Comparison of ENCODE assay signal across 35 cellular contexts in genomic region chr19:44641460-44641859, GRCh38. TPM values are rescaled to one million over a fixed set of nuclear protein-coding genes. Genes with fewer than 3 reads are reported as not detected.
"Had no signal": no experiment of that assay in that cellular context is flagged by ENCODE, and none has a peak within 500 bp of the region (broad histone marks: within the 10 kb centered on the region; RNA-seq: fewer than 3 reads in every experiment).

No MANE protein-coding gene starts in this region.

- H3K4me1 Mint-ChIP-seq: activated CD4-positive, alpha-beta T cell treated with anti-CD3 and anti-CD28 coated beads, Interleukin-2, amount 10 ng/mL, durations not matched to agents 24 days and 14 days; activated naive CD8-positive, alpha-beta T cell treated with anti-CD3 and anti-CD28 coated beads, Interleukin-2, amount 10 ng/mL, durations not matched to agents 7 days and 5 days; stimulated activated effector memory CD8-positive, alpha-beta T cell treated with anti-CD3 and anti-CD28 coated beads, Interleukin-12 subunit alpha, Interleukin-12 subunit beta, amount 100 ng/mL, for 72 hours had no signal

- H3K36me3 Mint-ChIP-seq: activated naive CD4-positive, alpha-beta T cell treated with anti-CD3 and anti-CD28 coated beads, Interleukin-2, amount 10 ng/mL, durations not matched to agents 7 days and 5 days; activated naive CD8-positive, alpha-beta T cell treated with anti-CD3 and anti-CD28 coated beads, Interleukin-2, amount 10 ng/mL, durations not matched to agents 7 days and 5 days; mesothelial cell of epicardium; naive B cell; stimulated activated effector memory CD8-positive, alpha-beta T cell treated with anti-CD3 and anti-CD28 coated beads, Interleukin-12 subunit alpha, Interleukin-12 subunit beta, amount 100 ng/mL, for 72 hours had no signal

- H3K27me3 ChIP-seq: ascending aorta, neutrophil, sigmoid colon, upper lobe of left lung, vagina had no signal

- H3K27ac Mint-ChIP-seq: activated CD4-positive, alpha-beta memory T cell treated with anti-CD3 and anti-CD28 coated beads, Interleukin-2, amount 10 ng/mL, durations not matched to agents 7 days and 5 days; activated CD4-positive, alpha-beta T cell treated with anti-CD3 and anti-CD28 coated beads, Interleukin-2, amount 10 ng/mL, durations not matched to agents 24 days and 14 days; activated naive CD4-positive, alpha-beta T cell treated with anti-CD3 and anti-CD28 coated beads, Interleukin-2, amount 10 ng/mL, durations not matched to agents 7 days and 5 days; activated naive CD8-positive, alpha-beta T cell treated with anti-CD3 and anti-CD28 coated beads, Interleukin-2, amount 10 ng/mL, durations not matched to agents 7 days and 5 days; activated T-cell treated with anti-CD3 and anti-CD28 coated beads, Interleukin-2, amount 50 U/mL, for 24 hours; effector memory CD8-positive, alpha-beta T cell; mesothelial cell of epicardium; naive B cell; stimulated activated effector memory CD8-positive, alpha-beta T cell treated with anti-CD3 and anti-CD28 coated beads, Interleukin-12 subunit alpha, Interleukin-12 subunit beta, amount 100 ng/mL, for 72 hours; stimulated activated naive CD8-positive, alpha-beta T cell treated with anti-CD3 and anti-CD28 coated beads, Interleukin-15, Interleukin-2, amounts not matched to agents 100 ng/mL and 50 ng/mL, for 24 hours; T-helper 1 cell treated with Interleukin-12 subunit alpha and Interleukin-12 subunit beta and Interleukin-4 antibody, amounts not matched to agents 30 μg/mL and 1 μg/mL, for 36 hours had no signal

- H3K9me3 ChIP-seq: ascending aorta, gastroesophageal sphincter, neutrophil, prostate gland, sigmoid colon, thoracic aorta, upper lobe of left lung, vagina had no signal

- H3K4me1 ChIP-seq: prostate gland had no signal

- DNase-seq: activated CD4-positive, alpha-beta memory T cell treated with anti-CD3 and anti-CD28 coated beads, Interleukin-2, amount 10 ng/mL, durations not matched to agents 7 days and 5 days; activated CD4-positive, alpha-beta T cell treated with anti-CD3 and anti-CD28 coated beads, Interleukin-2, amount 10 ng/mL, durations not matched to agents 24 days and 14 days; activated CD4-positive, CD25-positive, alpha-beta regulatory T cell treated with anti-CD3 and anti-CD28 coated beads, Interleukin-2, amount 50 U/mL, for 72 hours; activated CD8-positive, alpha-beta memory T cell treated with anti-CD3 and anti-CD28 coated beads, Interleukin-2, amount 50 U/mL, for 48 hours; activated gamma-delta T cell; activated naive CD4-positive, alpha-beta T cell treated with anti-CD3 and anti-CD28 coated beads, Interleukin-2, amount 10 ng/mL, durations not matched to agents 7 days and 5 days; activated naive CD8-positive, alpha-beta T cell treated with anti-CD3 and anti-CD28 coated beads, Interleukin-2, amount 10 ng/mL, durations not matched to agents 7 days and 5 days; activated T-cell treated with anti-CD3 and anti-CD28 coated beads, Interleukin-2, amount 50 U/mL, for 24 hours; caudate nucleus; cortex of kidney; effector memory CD8-positive, alpha-beta T cell; erythroblast; hippocampal formation; left cardiac atrium; left ventricle myocardium superior; mammary epithelial cell; naive B cell; sigmoid colon; small intestine; stimulated activated CD4-positive, alpha-beta T cell treated with anti-CD3 and anti-CD28 coated beads, Interleukin-4, amount 100 ng/mL, for 24 hours; T-helper 9 cell; upper lobe of left lung had no signal

- ATAC-seq: effector memory CD8-positive, alpha-beta T cell; gastroesophageal sphincter; left cardiac atrium; left ventricle myocardium superior; stimulated activated effector memory CD8-positive, alpha-beta T cell treated with anti-CD3 and anti-CD28 coated beads, Interleukin-12 subunit alpha, Interleukin-12 subunit beta, amount 100 ng/mL, for 72 hours had no signal

- H3K36me3 ChIP-seq: ascending aorta, gastroesophageal sphincter, neutrophil, prostate gland, sigmoid colon, thoracic aorta, upper lobe of left lung, vagina had no signal

- H3K27ac ChIP-seq: ascending aorta, gastroesophageal sphincter, neutrophil, prostate gland, sigmoid colon, thoracic aorta, upper lobe of left lung, vagina had no signal

- H3K4me3 ChIP-seq: ascending aorta, gastroesophageal sphincter, prostate gland, sigmoid colon, thoracic aorta, upper lobe of left lung, vagina had no signal

- H3K9me3 Mint-ChIP-seq: activated CD4-positive, alpha-beta memory T cell treated with anti-CD3 and anti-CD28 coated beads, Interleukin-2, amount 10 ng/mL, durations not matched to agents 7 days and 5 days; activated CD4-positive, alpha-beta T cell treated with anti-CD3 and anti-CD28 coated beads, Interleukin-2, amount 10 ng/mL, durations not matched to agents 24 days and 14 days; activated naive CD4-positive, alpha-beta T cell treated with anti-CD3 and anti-CD28 coated beads, Interleukin-2, amount 10 ng/mL, durations not matched to agents 7 days and 5 days; activated naive CD8-positive, alpha-beta T cell treated with anti-CD3 and anti-CD28 coated beads, Interleukin-2, amount 10 ng/mL, durations not matched to agents 7 days and 5 days; activated T-cell treated with anti-CD3 and anti-CD28 coated beads, Interleukin-2, amount 50 U/mL, for 24 hours; effector memory CD8-positive, alpha-beta T cell; mesothelial cell of epicardium; stimulated activated effector memory CD8-positive, alpha-beta T cell treated with anti-CD3 and anti-CD28 coated beads, Interleukin-12 subunit alpha, Interleukin-12 subunit beta, amount 100 ng/mL, for 72 hours; stimulated activated naive CD8-positive, alpha-beta T cell treated with anti-CD3 and anti-CD28 coated beads, Interleukin-15, Interleukin-2, amounts not matched to agents 100 ng/mL and 50 ng/mL, for 24 hours; T-helper 1 cell treated with Interleukin-12 subunit alpha and Interleukin-12 subunit beta and Interleukin-4 antibody, amounts not matched to agents 30 μg/mL and 1 μg/mL, for 36 hours had no signal

- H3K4me3 Mint-ChIP-seq: activated CD4-positive, alpha-beta memory T cell treated with anti-CD3 and anti-CD28 coated beads, Interleukin-2, amount 10 ng/mL, durations not matched to agents 7 days and 5 days; activated CD4-positive, alpha-beta T cell treated with anti-CD3 and anti-CD28 coated beads, Interleukin-2, amount 10 ng/mL, durations not matched to agents 24 days and 14 days; activated naive CD4-positive, alpha-beta T cell treated with anti-CD3 and anti-CD28 coated beads, Interleukin-2, amount 10 ng/mL, durations not matched to agents 7 days and 5 days; activated naive CD8-positive, alpha-beta T cell treated with anti-CD3 and anti-CD28 coated beads, Interleukin-2, amount 10 ng/mL, durations not matched to agents 7 days and 5 days; activated T-cell treated with anti-CD3 and anti-CD28 coated beads, Interleukin-2, amount 50 U/mL, for 24 hours; effector memory CD8-positive, alpha-beta T cell; mesothelial cell of epicardium; stimulated activated effector memory CD8-positive, alpha-beta T cell treated with anti-CD3 and anti-CD28 coated beads, Interleukin-12 subunit alpha, Interleukin-12 subunit beta, amount 100 ng/mL, for 72 hours; stimulated activated naive CD8-positive, alpha-beta T cell treated with anti-CD3 and anti-CD28 coated beads, Interleukin-15, Interleukin-2, amounts not matched to agents 100 ng/mL and 50 ng/mL, for 24 hours; T-helper 1 cell treated with Interleukin-12 subunit alpha and Interleukin-12 subunit beta and Interleukin-4 antibody, amounts not matched to agents 30 μg/mL and 1 μg/mL, for 36 hours had no signal

RNA-seq across cellular contexts. Expression of gene IGSF23, which starts 28.1 kb away (rescaled TPM):
- total RNA-seq: activated CD4-positive, alpha-beta memory T cell treated with anti-CD3 and anti-CD28 coated beads, Interleukin-2, amount 10 ng/mL, durations not matched to agents 7 days and 5 days; activated CD4-positive, alpha-beta T cell treated with anti-CD3 and anti-CD28 coated beads, Interleukin-2, amount 10 ng/mL, durations not matched to agents 24 days and 14 days; activated naive CD8-positive, alpha-beta T cell treated with anti-CD3 and anti-CD28 coated beads, Interleukin-2, amount 10 ng/mL, durations not matched to agents 7 days and 5 days; ascending aorta; chondrocyte; gastroesophageal sphincter; left cardiac atrium; left ventricle myocardium superior; mammary epithelial cell; mesothelial cell of epicardium; osteocyte; prostate gland; sigmoid colon; subcutaneous adipose tissue; thoracic aorta; upper lobe of left lung; vagina had no signal

RNA-seq across cellular contexts. Expression of gene CEACAM16, which starts 57.5 kb away (rescaled TPM):
- total RNA-seq: activated CD4-positive, alpha-beta memory T cell treated with anti-CD3 and anti-CD28 coated beads, Interleukin-2, amount 10 ng/mL, durations not matched to agents 7 days and 5 days; activated CD4-positive, alpha-beta T cell treated with anti-CD3 and anti-CD28 coated beads, Interleukin-2, amount 10 ng/mL, durations not matched to agents 24 days and 14 days; activated naive CD8-positive, alpha-beta T cell treated with anti-CD3 and anti-CD28 coated beads, Interleukin-2, amount 10 ng/mL, durations not matched to agents 7 days and 5 days; ascending aorta; chondrocyte; gastroesophageal sphincter; left cardiac atrium; left ventricle myocardium superior; mammary epithelial cell; mesothelial cell of epicardium; osteocyte; prostate gland; sigmoid colon; subcutaneous adipose tissue; thoracic aorta; upper lobe of left lung; vagina had no signal
